Comparison of ENCODE assay signal across 8 cellular contexts in genomic region chr6:32154514-32155161, GRCh38. TPM values are rescaled to one million over a fixed set of nuclear protein-coding genes. Genes with fewer than 3 reads are reported as not detected.
DNase-seq lines count a peak whose midpoint lies in the region; ATAC-seq and TF ChIP-seq lines count a peak whose summit lies in the region.

No MANE protein-coding gene starts in this region.

- no peaks in the 10 kb centered on the region for H3K9me3 ChIP-seq in liver (ENCODE audit: control insufficient read depth in 4 of 4, low read length in 3 of 4)

- ATAC-seq in HG02759 (IDR thresholded peaks at IDR 0.05; ENCODE audit: unreplicated experiment) (peak; percentile 64), GM19397 (IDR thresholded peaks at IDR 0.05; ENCODE audit: unreplicated experiment) (no peak)

- H3K4me3 ChIP-seq in liver (ENCODE audit: low read depth in 1 of 3, low read length in 3 of 3), result peak overlapping the region; percentile 66 to 97 (median 82)

- H3K27ac ChIP-seq in liver (ENCODE audit: low read depth in 1 of 2, low read length in 2 of 2), result peak overlapping the region; percentile 87 to 88

- H3K4me1 ChIP-seq in liver (ENCODE audit: control insufficient read depth in 4 of 4, insufficient read depth in 4 of 4, low read length in 3 of 4), result peaks cover 6 to 26% (median 13%) of the 10 kb centered on the region in 4 donors

- peaks cover 3 to 11% (median 10%) of the 10 kb centered on the region in 4 donors for H3K36me3 ChIP-seq in liver (ENCODE audit: control insufficient read depth in 4 of 4, insufficient read depth in 3 of 4, low read depth in 1 of 4, low read length in 3 of 4)

- peak overlapping the region; percentile 77 to 81 for H3K9ac ChIP-seq in liver (ENCODE audit: low read depth in 1 of 2, low read length in 2 of 2)

- H3K27me3 ChIP-seq in liver (ENCODE audit: control insufficient read depth in 4 of 4, insufficient read depth in 4 of 4, low read length in 3 of 4), result peaks cover 0 to 5% (median 0%) of the 10 kb centered on the region in 4 donors

- peak; percentile 79 to 88 for TF ChIP-seq RAD21 in liver (IDR thresholded peaks at IDR 0.05)

- WGBS in liver, result 6% methylated on average over 34 of the region's 34 CpGs

- DNase-seq in DMS53 (lab: John Stamatoyannopoulos, UW), result peak; percentile 94
- peak; percentile 13 for DNase-seq in NCI-H446 treated with DMSO at 0.1 percent for 48 hours (lab: John Stamatoyannopoulos, UW)
- peak; percentile 70 for DNase-seq in activated CD4-positive, alpha-beta T cell treated with anti-CD3 and anti-CD28 coated beads for 48 hours
- peak; percentile 58 for DNase-seq in dedifferentiated amniotic fluid mesenchymal stem cell (ENCODE audit: extremely low spot score)
- DNase-seq in stimulated activated CD4-positive, alpha-beta T cell treated with anti-CD3 and anti-CD28 coated beads, TNF-alpha, amount 100 ng/mL, for 1 hour (ENCODE audit: low read depth in 3 of 3, low spot score in 1 of 3), result peak in 2 of 3 donors; percentile 19 to 35

- TF ChIP-seq CTCF in liver (IDR thresholded peaks at IDR 0.05; ENCODE audit: low read depth, low read length, missing input control), result peak; percentile 56

TF ChIP-seq in liver, 16 proteins besides CTCF, POLR2A, EP300 and RAD21:
- TF ChIP-seq REST (IDR thresholded peaks at IDR 0.05) (no peak), YY1 (IDR thresholded peaks at IDR 0.05) (no peak), EGR1 (IDR thresholded peaks at IDR 0.05; ENCODE audit: low read depth in 2 of 2) (no peak), FOXA1 (IDR thresholded peaks at IDR 0.05) (no peak), NR2F2 (IDR thresholded peaks at IDR 0.05) (no peak), HNF4A (conservative IDR thresholded peaks at IDR 0.05) (no peak), GABPA (IDR thresholded peaks at IDR 0.05 in 1 of 2, conservative IDR thresholded peaks at IDR 0.05 in 1 of 2) (no peak), RXRA (IDR thresholded peaks at IDR 0.05) (no peak), FOXA2 (IDR thresholded peaks at IDR 0.05) (no peak), SP1 (IDR thresholded peaks at IDR 0.05) (no peak)
- TF ChIP-seq, protein P1, sequence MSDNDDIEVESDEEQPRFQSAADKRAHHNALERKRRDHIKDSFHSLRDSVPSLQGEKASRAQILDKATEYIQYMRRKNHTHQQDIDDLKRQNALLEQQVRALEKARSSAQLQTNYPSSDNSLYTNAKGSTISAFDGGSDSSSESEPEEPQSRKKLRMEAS (IDR thresholded peaks at IDR 0.05), result no peak

RNA-seq across cellular contexts. Expression of gene PPT2, which starts 0.7 kb away (rescaled TPM):
- 10 to 100 TPM; 22.3 to 47.4 TPM for total RNA-seq in liver
- 1 to 10 TPM; 7.6 to 7.8 TPM for polyA plus RNA-seq in liver

RNA-seq across cellular contexts. Expression of gene PRRT1, which starts 2.9 kb away (rescaled TPM):
- under 1 TPM in 1 of 2 donors, not detected in 1; 0.08 TPM for total RNA-seq in liver
- under 1 TPM; 0.19 to 0.24 TPM for polyA plus RNA-seq in liver

RNA-seq across cellular contexts. Expression of gene EGFL8, which starts 9.8 kb away (rescaled TPM):
- 1 to 10 TPM; 1.8 to 8.2 TPM for total RNA-seq in liver
- 1 to 10 TPM; 1.9 TPM for polyA plus RNA-seq in liver

RNA-seq across cellular contexts. Expression of gene AGPAT1, which starts 21.2 kb away (rescaled TPM):
- 10 to 100 TPM; 10.4 to 14.7 TPM for total RNA-seq in liver
- 10 to 100 TPM; 20.3 to 45.1 TPM for polyA plus RNA-seq in liver

RNA-seq across cellular contexts. Expression of gene RNF5, which starts 23.6 kb away (rescaled TPM):
- total RNA-seq in liver, result 10 to 100 TPM; 51.5 to 56.1 TPM
- polyA plus RNA-seq in liver, result 10 to 100 TPM; 65.9 to 85.9 TPM

Comparison
In these comparisons a context has a peak if more than half of its experiments do, and no peak if none do; other contexts are left out.
1. DNase-seq: peak in every context shown above with its lines; median percentile 94 in DMS53; 70 in activated CD4-positive, alpha-beta T cell treated with anti-CD3 and anti-CD28 coated beads for 48 hours; 58 in dedifferentiated amniotic fluid mesenchymal stem cell; 27 in stimulated activated CD4-positive, alpha-beta T cell treated with anti-CD3 and anti-CD28 coated beads, TNF-alpha, amount 100 ng/mL, for 1 hour; 13 in NCI-H446 treated with DMSO at 0.1 percent for 48 hours.